1 cellular context compared by ENCODE assay signal in the genomic region with DNA sequence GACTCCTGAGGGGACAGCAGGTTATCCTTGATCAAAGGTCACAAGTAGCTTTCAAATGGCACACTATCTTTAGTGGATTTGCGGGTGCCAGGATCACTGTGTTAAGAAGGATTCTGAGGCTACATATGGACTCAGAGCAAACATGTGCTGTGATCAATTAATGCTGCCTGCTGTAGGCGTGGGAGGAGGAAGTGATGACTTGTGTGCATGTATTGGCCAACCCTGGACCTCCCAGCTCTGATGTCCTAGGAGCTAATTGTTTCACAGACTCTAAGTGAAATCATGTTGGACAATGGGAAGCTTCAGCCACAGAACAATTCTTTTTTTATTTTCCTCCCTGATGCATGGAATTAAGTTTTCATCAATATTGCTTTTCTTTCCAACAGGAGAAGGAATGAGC.
TF ChIP-seq lines count a peak whose summit lies in the region.

No MANE protein-coding gene starts in this region.

TF ChIP-seq in IMR-90, 13 proteins besides CTCF, POLR2A, EP300 and RAD21:
- no peak for TF ChIP-seq FOS (IDR thresholded peaks at IDR 0.05; ENCODE audit: low read depth, low read length)
- TF ChIP-seq MAFK (IDR thresholded peaks at IDR 0.05; ENCODE audit: low read depth, low read length) = no peak
- TF ChIP-seq RCOR1 (IDR thresholded peaks at IDR 0.05; ENCODE audit: insufficient replicate concordance, low read length) = no peak
- no peak for TF ChIP-seq ELK1 (IDR thresholded peaks at IDR 0.05; ENCODE audit: borderline replicate concordance, low read depth, low read length)
- no peak for TF ChIP-seq MXI1 (IDR thresholded peaks at IDR 0.05; ENCODE audit: borderline replicate concordance, low read depth, low read length)
- TF ChIP-seq MAZ (IDR thresholded peaks at IDR 0.05; ENCODE audit: borderline replicate concordance, low read depth, low read length) = no peak
- TF ChIP-seq BHLHE40 (IDR thresholded peaks at IDR 0.05; ENCODE audit: low read depth, low read length) = no peak
- TF ChIP-seq, protein P1, sequence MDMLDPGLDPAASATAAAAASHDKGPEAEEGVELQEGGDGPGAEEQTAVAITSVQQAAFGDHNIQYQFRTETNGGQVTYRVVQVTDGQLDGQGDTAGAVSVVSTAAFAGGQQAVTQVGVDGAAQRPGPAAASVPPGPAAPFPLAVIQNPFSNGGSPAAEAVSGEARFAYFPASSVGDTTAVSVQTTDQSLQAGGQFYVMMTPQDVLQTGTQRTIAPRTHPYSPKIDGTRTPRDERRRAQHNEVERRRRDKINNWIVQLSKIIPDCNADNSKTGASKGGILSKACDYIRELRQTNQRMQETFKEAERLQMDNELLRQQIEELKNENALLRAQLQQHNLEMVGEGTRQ (IDR thresholded peaks at IDR 0.05; ENCODE audit: low read depth, low read length) = no peak
- no peak for TF ChIP-seq RFX5 (IDR thresholded peaks at IDR 0.05; ENCODE audit: low read depth, low read length)
- no peak for TF ChIP-seq NFE2L2 (IDR thresholded peaks at IDR 0.05; ENCODE audit: low read depth, low read length)
- TF ChIP-seq CHD1 (IDR thresholded peaks at IDR 0.05; ENCODE audit: low read depth, low read length) = no peak
- no peak for TF ChIP-seq SMC3 (IDR thresholded peaks at IDR 0.05; ENCODE audit: low read depth, low read length)
- TF ChIP-seq CEBPB (IDR thresholded peaks at IDR 0.05; ENCODE audit: low read depth, low read length) = no peak
